8 cellular contexts compared by ENCODE assay signal in the genomic region with DNA sequence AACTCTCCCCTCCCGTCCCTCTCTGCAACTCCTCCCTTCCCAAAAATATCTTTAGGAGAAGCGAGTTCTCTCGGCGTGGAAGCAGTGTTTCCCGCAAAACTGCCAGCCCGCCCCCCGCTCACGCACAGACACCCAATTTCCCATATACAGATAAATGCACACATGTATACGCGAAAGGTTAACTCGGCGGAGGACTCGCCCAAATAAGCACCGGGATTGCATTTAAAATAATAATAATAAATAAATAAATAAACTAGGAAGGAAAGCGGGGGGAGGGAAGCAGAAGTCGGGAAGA.
DNase-seq lines count a peak whose midpoint lies in the region; ATAC-seq and TF ChIP-seq lines count a peak whose summit lies in the region.

No MANE protein-coding gene starts in this region.

- no peaks in the 10 kb centered on the region for H3K9me3 ChIP-seq in lower lobe of right lung
- no peaks in the 10 kb centered on the region for H3K9me3 ChIP-seq in transverse colon

- in situ Hi-C loops in brain microvascular endothelial cell (cut with HindIII; ENCODE audit: low pct_ligation_motif_present, low sequenced_read_pairs) = no loop called here
- in situ Hi-C loops in transverse colon (cut with MboI; ENCODE audit: low pct_ligation_motif_present in 1 of 4, low pct_unique_long_range_greater_than_20kb in 1 of 4, low sequenced_read_pairs in 3 of 4) = no loop called here

- H3K36me3 ChIP-seq in brain microvascular endothelial cell (replicated peaks) (no peaks in the 10 kb centered on the region), lower lobe of right lung (peaks cover 10% of the 10 kb centered on the region), transverse colon (peaks cover 0 to 5% (median 0%) of the 10 kb centered on the region in 4 donors)

- no peak for TF ChIP-seq CTCF in brain microvascular endothelial cell (IDR thresholded peaks at IDR 0.05; ENCODE audit: low read depth, low read length, missing control alignments)
- TF ChIP-seq CTCF in lower lobe of right lung (IDR thresholded peaks at IDR 0.05) = no peak
- no peak for TF ChIP-seq CTCF in transverse colon (IDR thresholded peaks at IDR 0.05)

- H3K4me3 Mint-ChIP-seq in activated naive CD4-positive, alpha-beta T cell treated with anti-CD3 and anti-CD28 coated beads for 36 hours = peak overlapping the region; percentile 84

- intact Hi-C loops in activated naive CD4-positive, alpha-beta T cell treated with anti-CD3 and anti-CD28 coated beads for 36 hours (cut with micrococcal nuclease) = loop anchor here (1.0 to 5.0 kb wide), 4 partner anchors 8 to 179 kb away; partner anchors contain the start of gene TBR1
- intact Hi-C loops in lower lobe of right lung (cut with DNase I) = no loop called here
- intact Hi-C loops in transverse colon (cut with DNase I; ENCODE audit: low total_unique reads) = no loop called here

- peaks cover 43% of the 10 kb centered on the region for H3K4me1 Mint-ChIP-seq in activated naive CD4-positive, alpha-beta T cell treated with anti-CD3 and anti-CD28 coated beads for 36 hours (ENCODE audit: low read depth)

- ATAC-seq in lower lobe of right lung = no peak
- no peak for ATAC-seq in HG03045 (IDR thresholded peaks at IDR 0.05; ENCODE audit: unreplicated experiment)
- ATAC-seq in GM19455 (IDR thresholded peaks at IDR 0.05; ENCODE audit: unreplicated experiment) = no peak

- no peak for TF ChIP-seq EP300 in transverse colon (IDR thresholded peaks at IDR 0.05; ENCODE audit: low read depth)

- WGBS in transverse colon (ENCODE audit: low coverage in 1 of 2), 2 donors = 2 to 3% methylated on average over 8 to 16 of the region's 16 CpGs

- TF ChIP-seq POLR2A in transverse colon (IDR thresholded peaks at IDR 0.05) = no peak

- H3K4me1 ChIP-seq in lower lobe of right lung (peaks cover 8% of the 10 kb centered on the region), transverse colon (peaks cover 3 to 18% (median 8%) of the 10 kb centered on the region in 4 donors)

- H3K36me3 Mint-ChIP-seq in activated naive CD4-positive, alpha-beta T cell treated with anti-CD3 and anti-CD28 coated beads for 36 hours (ENCODE audit: low read depth) = peaks cover 7% of the 10 kb centered on the region

- DNase-seq in activated naive CD4-positive, alpha-beta T cell treated with anti-CD3 and anti-CD28 coated beads for 36 hours = no peak
- DNase-seq in activated naive CD4-positive, alpha-beta T cell treated with anti-CD3 and anti-CD28 coated beads, Interleukin-2, amount 50 U/mL, for 16 hours = no peak
- no peak for DNase-seq in brain microvascular endothelial cell
- no peak for DNase-seq in lower lobe of right lung
- no peak for DNase-seq in transverse colon
- DNase-seq in putamen (ENCODE audit: low spot score) = no peak

- H3K27ac Mint-ChIP-seq in activated naive CD4-positive, alpha-beta T cell treated with anti-CD3 and anti-CD28 coated beads for 36 hours = peak overlapping the region; percentile 47

- peak overlapping the region; percentile 53 for H3K4me3 ChIP-seq in brain microvascular endothelial cell (ENCODE audit: low read depth, low read length)
- peak overlapping the region; percentile 67 for H3K4me3 ChIP-seq in lower lobe of right lung
- H3K4me3 ChIP-seq in transverse colon = peak overlapping the region; percentile 22 to 60 (median 48)

- no peaks in the 10 kb centered on the region for H3K9me3 Mint-ChIP-seq in activated naive CD4-positive, alpha-beta T cell treated with anti-CD3 and anti-CD28 coated beads for 36 hours

- H3K27ac ChIP-seq in brain microvascular endothelial cell (no peak overlapping the region), lower lobe of right lung (peak overlapping the region; percentile 26), transverse colon (peak overlapping the region; percentile 24 to 62 (median 54))

- no peaks in the 10 kb centered on the region for H3K27me3 ChIP-seq in brain microvascular endothelial cell (replicated peaks)
- H3K27me3 ChIP-seq in lower lobe of right lung (ENCODE audit: low read depth) = no peaks in the 10 kb centered on the region
- H3K27me3 ChIP-seq in transverse colon = no peaks in the 10 kb centered on the region

- H3K27me3 Mint-ChIP-seq in activated naive CD4-positive, alpha-beta T cell treated with anti-CD3 and anti-CD28 coated beads for 36 hours (ENCODE audit: low read depth) = no peaks in the 10 kb centered on the region

- CTCF ChIA-PET in activated naive CD4-positive, alpha-beta T cell treated with anti-CD3 and anti-CD28 coated beads for 36 hours (lab: Charles Lee) = interaction anchor here (1.5 kb wide), 1 partner anchor 14 kb away, joined by 9 read pairs; no protein-coding TSS in a partner anchor
